Comparison of ENCODE assay signal across 8 cellular contexts in the genomic region with DNA sequence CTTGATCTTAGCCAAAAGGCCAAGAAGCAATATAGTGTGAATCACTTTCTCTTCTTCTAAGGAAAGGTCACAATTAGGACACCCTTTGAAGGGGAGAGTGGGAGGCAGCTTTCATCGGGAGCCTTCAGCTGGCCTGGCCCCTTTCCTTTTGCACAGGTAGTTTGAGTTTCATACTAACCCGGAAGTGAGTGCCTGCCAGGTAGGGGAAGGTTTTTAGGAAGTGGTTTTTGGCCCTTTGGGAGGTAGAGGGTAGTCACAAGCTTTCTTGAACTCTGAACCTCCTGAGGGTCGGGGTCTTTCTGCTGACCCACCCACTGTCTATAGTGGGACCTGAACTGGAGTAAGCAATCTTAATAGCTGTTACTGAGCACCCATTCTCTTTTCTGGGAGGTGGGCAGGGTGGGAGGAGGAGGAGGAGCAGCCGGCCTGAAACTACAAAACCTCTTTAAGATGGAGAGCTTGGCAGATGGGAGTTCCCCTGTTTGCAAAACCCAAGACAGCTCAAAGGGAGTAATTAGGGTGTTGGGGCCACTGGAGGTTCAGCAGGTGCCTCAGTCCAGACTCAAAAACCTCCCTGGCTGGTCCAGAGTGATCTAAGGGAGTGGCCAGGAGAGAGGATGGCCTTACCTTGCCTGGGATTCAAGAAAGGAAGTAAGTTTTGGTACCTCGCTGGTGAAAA. TPM values are rescaled to one million over a fixed set of nuclear protein-coding genes. Genes with fewer than 3 reads are reported as not detected.
DNase-seq lines count a peak whose midpoint lies in the region; ATAC-seq and TF ChIP-seq lines count a peak whose summit lies in the region.

No MANE protein-coding gene starts in this region.

- H3K9me3 ChIP-seq in ovary, result no peaks in the 10 kb centered on the region

- no peaks in the 10 kb centered on the region for H3K9me3 Mint-ChIP-seq in activated T-cell treated with anti-CD3 and anti-CD28 coated beads, Interleukin-2, amount 50 U/mL, for 24 hours
- H3K9me3 Mint-ChIP-seq in activated naive CD8-positive, alpha-beta T cell treated with anti-CD3 and anti-CD28 coated beads, Interleukin-2, amount 50 U/mL, for 24 hours, result no peaks in the 10 kb centered on the region
- H3K9me3 Mint-ChIP-seq in stimulated activated naive CD8-positive, alpha-beta T cell treated with anti-CD3 and anti-CD28 coated beads, Interleukin-15, amount 100 ng/mL, for 72 hours, result no peaks in the 10 kb centered on the region

- H3K27me3 Mint-ChIP-seq in activated T-cell treated with anti-CD3 and anti-CD28 coated beads, Interleukin-2, amount 50 U/mL, for 24 hours, result no peaks in the 10 kb centered on the region
- no peaks in the 10 kb centered on the region for H3K27me3 Mint-ChIP-seq in activated naive CD8-positive, alpha-beta T cell treated with anti-CD3 and anti-CD28 coated beads, Interleukin-2, amount 50 U/mL, for 24 hours
- H3K27me3 Mint-ChIP-seq in stimulated activated naive CD8-positive, alpha-beta T cell treated with anti-CD3 and anti-CD28 coated beads, Interleukin-15, amount 100 ng/mL, for 72 hours, result no peaks in the 10 kb centered on the region

- H3K27ac Mint-ChIP-seq in activated T-cell treated with anti-CD3 and anti-CD28 coated beads, Interleukin-2, amount 50 U/mL, for 24 hours, result peak overlapping the region; percentile 93
- H3K27ac Mint-ChIP-seq in activated naive CD8-positive, alpha-beta T cell treated with anti-CD3 and anti-CD28 coated beads, Interleukin-2, amount 50 U/mL, for 24 hours, result peak overlapping the region; percentile 87
- peak overlapping the region; percentile 52 to 96 for H3K27ac Mint-ChIP-seq in stimulated activated naive CD8-positive, alpha-beta T cell treated with anti-CD3 and anti-CD28 coated beads, Interleukin-15, amount 100 ng/mL, for 72 hours

- peak; percentile 32 for ATAC-seq in HG03135 (IDR thresholded peaks at IDR 0.05; ENCODE audit: unreplicated experiment)
- ATAC-seq in activated naive CD8-positive, alpha-beta T cell treated with anti-CD3 and anti-CD28 coated beads, Interleukin-2, amount 50 U/mL, for 24 hours, result peak; percentile 41
- ATAC-seq in stimulated activated naive CD8-positive, alpha-beta T cell treated with anti-CD3 and anti-CD28 coated beads, Interleukin-15, amount 100 ng/mL, for 72 hours, result peak; percentile 44

- no peak for TF ChIP-seq EP300 in ovary (IDR thresholded peaks at IDR 0.05)

- no peaks in the 10 kb centered on the region for H3K36me3 ChIP-seq in ovary

- H3K4me1 Mint-ChIP-seq in activated T-cell treated with anti-CD3 and anti-CD28 coated beads, Interleukin-2, amount 50 U/mL, for 24 hours (ENCODE audit: low read depth), result peaks cover 78% of the 10 kb centered on the region
- H3K4me1 Mint-ChIP-seq in activated naive CD8-positive, alpha-beta T cell treated with anti-CD3 and anti-CD28 coated beads, Interleukin-2, amount 50 U/mL, for 24 hours, result peaks cover 80% of the 10 kb centered on the region
- H3K4me1 Mint-ChIP-seq in stimulated activated naive CD8-positive, alpha-beta T cell treated with anti-CD3 and anti-CD28 coated beads, Interleukin-15, amount 100 ng/mL, for 72 hours, result peaks cover 89% of the 10 kb centered on the region

- no peak for TF ChIP-seq POLR2A in ovary (IDR thresholded peaks at IDR 0.05)

- H3K4me3 ChIP-seq in ovary, result no peak overlapping the region

- no peak for DNase-seq in activated T-cell treated with anti-CD3 and anti-CD28 coated beads, Interleukin-2, amount 50 U/mL, for 24 hours
- DNase-seq in activated T-cell treated with anti-CD3 and anti-CD28 coated beads for 4 hours (no peak), GM19238 (ENCODE audit: insufficient read length, low spot score) (no peak), ovary (no peak), GM03348 (ENCODE audit: low spot score) (no peak)
- DNase-seq in activated naive CD8-positive, alpha-beta T cell treated with anti-CD3 and anti-CD28 coated beads, Interleukin-2, amount 50 U/mL, for 24 hours, result peak; percentile 35
- peak; percentile 18 to 23 for DNase-seq in stimulated activated naive CD8-positive, alpha-beta T cell treated with anti-CD3 and anti-CD28 coated beads, Interleukin-15, amount 100 ng/mL, for 72 hours

- H3K27ac ChIP-seq in ovary, result no peak overlapping the region

- intact Hi-C loops in ovary (cut with DNase I), result no loop called here

- H3K4me3 Mint-ChIP-seq in activated T-cell treated with anti-CD3 and anti-CD28 coated beads, Interleukin-2, amount 50 U/mL, for 24 hours, result peak overlapping the region; percentile 62
- peak overlapping the region; percentile 58 for H3K4me3 Mint-ChIP-seq in activated naive CD8-positive, alpha-beta T cell treated with anti-CD3 and anti-CD28 coated beads, Interleukin-2, amount 50 U/mL, for 24 hours
- H3K4me3 Mint-ChIP-seq in stimulated activated naive CD8-positive, alpha-beta T cell treated with anti-CD3 and anti-CD28 coated beads, Interleukin-15, amount 100 ng/mL, for 72 hours, result peak overlapping the region; percentile 72 to 81

- peaks cover 72% of the 10 kb centered on the region for H3K36me3 Mint-ChIP-seq in activated T-cell treated with anti-CD3 and anti-CD28 coated beads, Interleukin-2, amount 50 U/mL, for 24 hours (ENCODE audit: low read depth)
- peaks cover 44% of the 10 kb centered on the region for H3K36me3 Mint-ChIP-seq in activated naive CD8-positive, alpha-beta T cell treated with anti-CD3 and anti-CD28 coated beads, Interleukin-2, amount 50 U/mL, for 24 hours (ENCODE audit: low read depth)

- TF ChIP-seq CTCF in ovary (IDR thresholded peaks at IDR 0.05), result no peak

- H3K4me1 ChIP-seq in ovary (ENCODE audit: insufficient read depth), result peaks cover 23% of the 10 kb centered on the region

- whole genome bisulfite sequencing in ovary, 3 donors, result 47 to 56% (median 48%) methylated on average over 5 of the region's 5 CpGs

- H3K27me3 ChIP-seq in ovary, result no peaks in the 10 kb centered on the region

RNA-seq across cellular contexts. Expression of gene LARP1, which starts 6.0 kb away (rescaled TPM):
- total RNA-seq in ovary, result 100 to 1,000 TPM in 5 of 7 donors, 10 to 100 TPM in 2; 49.0 to 249 (median 150) TPM
- polyA plus RNA-seq in ovary, result 100 to 1,000 TPM in 1 of 2 donors, 10 to 100 TPM in 1; 38.1 to 121 TPM

Comparison
In these comparisons a context has a peak if more than half of its experiments do, and no peak if none do; other contexts are left out.
1. DNase-seq: peak in activated naive CD8-positive, alpha-beta T cell treated with anti-CD3 and anti-CD28 coated beads, Interleukin-2, amount 50 U/mL, for 24 hours (single experiment) and stimulated activated naive CD8-positive, alpha-beta T cell treated with anti-CD3 and anti-CD28 coated beads, Interleukin-15, amount 100 ng/mL, for 72 hours (2 of 2); none in activated T-cell treated with anti-CD3 and anti-CD28 coated beads, Interleukin-2, amount 50 U/mL, for 24 hours (single experiment), activated T-cell treated with anti-CD3 and anti-CD28 coated beads for 4 hours (single experiment), GM19238 (single experiment), ovary (0 of 5) and GM03348 (single experiment).
2. Peak in every context shown above with its lines, with median percentiles within 50 percentile points of each other: H3K27ac Mint-ChIP-seq, H3K4me3 Mint-ChIP-seq and ATAC-seq.